In the genomic region with DNA sequence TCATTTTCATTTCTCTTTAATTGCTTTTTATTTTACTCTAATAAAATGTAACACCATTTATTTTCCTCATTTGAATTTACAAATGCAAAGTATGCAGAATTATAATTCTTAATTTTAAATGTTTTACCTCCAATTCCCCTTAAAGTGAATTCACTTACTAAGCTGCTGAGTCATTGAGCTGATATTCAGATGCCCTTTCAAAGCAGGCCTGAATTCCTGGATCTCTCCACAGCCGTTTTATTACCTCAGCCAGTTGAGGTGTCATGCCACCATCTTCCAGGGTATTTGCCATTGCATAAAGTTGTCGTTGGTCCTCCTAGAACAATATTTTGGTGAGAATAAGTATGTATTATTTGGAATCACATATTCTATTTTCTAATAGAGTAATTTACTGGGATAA, we compare ENCODE assay signal across 14 cellular contexts. TPM values are rescaled to one million over a fixed set of nuclear protein-coding genes. Genes with fewer than 3 reads are reported as not detected.
DNase-seq lines count a peak whose midpoint lies in the region; ATAC-seq and TF ChIP-seq lines count a peak whose summit lies in the region.
"Had no signal": no experiment of that assay in that cellular context is flagged by ENCODE, and none has a peak within 500 bp of the region (broad histone marks: within the 10 kb centered on the region; RNA-seq: fewer than 3 reads in every experiment).

No MANE protein-coding gene starts in this region.

- 40 to 46% (median 43%) methylated on average over 2 of the region's 2 CpGs for WGBS in psoas muscle, 3 donors

- H3K27me3 ChIP-seq in psoas muscle (ENCODE audit: insufficient read depth in 3 of 3, low read length in 2 of 3): no peaks in the 10 kb centered on the region
- H3K27me3 ChIP-seq: sigmoid colon had no signal

- DNase-seq in ELR (ENCODE audit: low read depth) (peak; percentile 83), NCI-H460 (ENCODE audit: extremely low read depth, low read depth) (peak; percentile 59), epithelial cell of proximal tubule (ENCODE audit: low read depth) (peak; percentile 33), psoas muscle (no peak), ureter (ENCODE audit: low spot score) (no peak), DMS114 treated with DMSO at 0.1 percent for 48 hours (lab: John Stamatoyannopoulos, UW; ENCODE audit: unreplicated experiment) (no peak), NCI-H1694 treated with DMSO at 0.1 percent for 48 hours (lab: John Stamatoyannopoulos, UW) (no peak)
- DNase-seq: activated effector memory CD4-positive, alpha-beta T cell treated with Interleukin-2 at 50 U/mL for 16 hours; DMS79; foreskin melanocyte; left colon; NCI-H2081 treated with DMSO at 0.1 percent for 48 hours; sigmoid colon had no signal

- TF ChIP-seq CTCF in epithelial cell of proximal tubule (conservative IDR thresholded peaks at IDR 0.05; ENCODE audit: low read depth, low read length) (no peak), psoas muscle (IDR thresholded peaks at IDR 0.05) (no peak)

- intact Hi-C loops in psoas muscle (cut with DNase I): no loop called here

- no peak overlapping the region for H3K27ac ChIP-seq in psoas muscle
- H3K27ac ChIP-seq: sigmoid colon had no signal

- H3K9me3 ChIP-seq in psoas muscle: no peaks in the 10 kb centered on the region
- H3K9me3 ChIP-seq: sigmoid colon had no signal

- ATAC-seq in psoas muscle: peak in 3 of 4 donors; percentile 49 to 63 (median 53)
- ATAC-seq: left colon; natural killer cell treated with Interleukin-12 subunit alpha and Interleukin-12 subunit beta and Interleukin-15 and Interleukin-18, amount 100 ng/mL, for 72 hours had no signal

- no peaks in the 10 kb centered on the region for H3K36me3 ChIP-seq in psoas muscle (ENCODE audit: insufficient read depth in 1 of 2, low read depth in 1 of 2)
- H3K36me3 ChIP-seq: sigmoid colon had no signal

- H3K4me3 ChIP-seq in epithelial cell of proximal tubule (ENCODE audit: low read depth, low read length): no peak overlapping the region
- no peak overlapping the region for H3K4me3 ChIP-seq in psoas muscle
- H3K4me3 ChIP-seq: sigmoid colon had no signal

- peaks cover 7% of the 10 kb centered on the region for H3K4me1 ChIP-seq in psoas muscle
- H3K4me1 ChIP-seq: sigmoid colon had no signal

RNA-seq across cellular contexts. Expression of a gene that starts 33.2 kb away (rescaled TPM):
- not detected in 2 replicates for total RNA-seq in NCI-H460 (2014; rRNA removed; shearing (Covaris generic))
- polyA plus RNA-seq in NCI-H460 (2014; cell fraction: nucleus; rRNA removed): not detected in 2 replicates
- total RNA-seq in epithelial cell of proximal tubule: not detected in 2 replicates
- not detected for total RNA-seq in psoas muscle
- polyA plus RNA-seq in psoas muscle: not detected
- not detected for total RNA-seq in ureter
- total RNA-seq: left colon; natural killer cell treated with Interleukin-12 subunit alpha and Interleukin-12 subunit beta and Interleukin-15 and Interleukin-18, amount 100 ng/mL, for 72 hours; sigmoid colon had no signal
- polyA plus RNA-seq: sigmoid colon had no signal

Comparison
In these comparisons a context has a peak if more than half of its experiments do, and no peak if none do; other contexts are left out.
1. DNase-seq: peak in ELR (single experiment), NCI-H460 (single experiment) and epithelial cell of proximal tubule (single experiment); none in psoas muscle (0 of 2), ureter (single experiment), DMS114 treated with DMSO at 0.1 percent for 48 hours (single experiment) and NCI-H1694 treated with DMSO at 0.1 percent for 48 hours (single experiment).